8 cellular contexts compared by ENCODE assay signal in genomic region chr3:108088697-108089096, GRCh38. TPM values are rescaled to one million over a fixed set of nuclear protein-coding genes. Genes with fewer than 3 reads are reported as not detected.
DNase-seq lines count a peak whose midpoint lies in the region; ATAC-seq, FAIRE-seq and TF ChIP-seq lines count a peak whose summit lies in the region.

No MANE protein-coding gene starts in this region.

- 5% methylated on average over 2 of the region's 2 CpGs for WGBS in K562 (ENCODE audit: insufficient coverage, low coverage, missing lambda C conversion rate)

- H3K4me1 ChIP-seq in K562 (replicated peaks in 1 of 2; ENCODE audit: control insufficient read depth in 2 of 2, insufficient read depth in 2 of 2, low read length in 2 of 2), result peaks cover 9 to 37% of the 10 kb centered on the region in 2 experiments
- H3K4me1 ChIP-seq in neutrophil (ENCODE audit: control insufficient read depth in 1 of 2, insufficient read depth in 1 of 2, low read depth in 1 of 2, low read length in 1 of 2), result peaks cover 65 to 69% of the 10 kb centered on the region in 2 experiments
- peaks cover 28% of the 10 kb centered on the region for H3K4me1 ChIP-seq in mucosa of descending colon (ENCODE audit: low read depth)

- H3K9me1 ChIP-seq in K562 (ENCODE audit: control insufficient read depth, insufficient read depth, low read length), result no peaks in the 10 kb centered on the region

- H3K79me2 ChIP-seq in K562 (ENCODE audit: control insufficient read depth, insufficient read depth, low read length), result peaks cover 41% of the 10 kb centered on the region

- no peaks in the 10 kb centered on the region for H4K20me1 ChIP-seq in K562 (replicated peaks; ENCODE audit: control insufficient read depth, insufficient read depth, low read length)

- intact Hi-C loops in K562 (cut with micrococcal nuclease) (no loop called here), mucosa of descending colon (cut with DNase I, micrococcal nuclease) (no loop called here)

- TF ChIP-seq POLR2A in K562 (conservative IDR thresholded peaks at IDR 0.05), result no peak

- H3K27me3 Mint-ChIP-seq in endothelial cell (ENCODE audit: unreplicated experiment), result peaks cover 6% of the 10 kb centered on the region

- no peak for TF ChIP-seq RAD21 in K562 (CRISPR knock-in tag; conservative IDR thresholded peaks at IDR 0.05 in 1 of 2, IDR thresholded peaks at IDR 0.05 in 1 of 2)

- H3K9ac ChIP-seq in K562 (ENCODE audit: insufficient read depth in 1 of 2, low read depth in 2 of 2, low read length in 2 of 2), result no peak overlapping the region

- POLR2A ChIA-PET in K562 (lab: Yijun Ruan, JAX), result no interaction called here

- BruUV-seq in K562 (replicated peaks; lab: Mats Ljungman, UMichigan), result TSS peak; percentile 28

- H3K36me3 Mint-ChIP-seq in endothelial cell (ENCODE audit: low read depth, unreplicated experiment), result peaks cover 7% of the 10 kb centered on the region

- no peak overlapping the region for H2AFZ ChIP-seq in K562 (ENCODE audit: low read depth, low read length)

- peaks cover 17% of the 10 kb centered on the region for H3K4me1 Mint-ChIP-seq in endothelial cell (ENCODE audit: unreplicated experiment)

- ATAC-seq in HG02610 (IDR thresholded peaks at IDR 0.05; ENCODE audit: unreplicated experiment), result peak; percentile 66
- no peak for ATAC-seq in K562
- no peak for ATAC-seq in mucosa of descending colon

- no peak overlapping the region for H3K4me3 Mint-ChIP-seq in endothelial cell (ENCODE audit: unreplicated experiment)

- peaks cover 5% of the 10 kb centered on the region; the same call in 1 of the 2 replicates for H3K9me3 ChIP-seq in K562 (replicated peaks; ENCODE audit: control insufficient read depth, insufficient read depth, low read depth, low read length)
- no peaks in the 10 kb centered on the region for H3K9me3 ChIP-seq in neutrophil
- no peaks in the 10 kb centered on the region for H3K9me3 ChIP-seq in mucosa of descending colon

- no peak overlapping the region for H3K27ac Mint-ChIP-seq in endothelial cell (ENCODE audit: unreplicated experiment)

- no peaks in the 10 kb centered on the region for H3K36me3 ChIP-seq in K562 (ENCODE audit: control insufficient read depth, insufficient read depth, low read length)
- H3K36me3 ChIP-seq in neutrophil, result no peaks in the 10 kb centered on the region
- no peaks in the 10 kb centered on the region for H3K36me3 ChIP-seq in mucosa of descending colon (ENCODE audit: low read depth)

- H3K9me3 Mint-ChIP-seq in endothelial cell (ENCODE audit: unreplicated experiment), result no peaks in the 10 kb centered on the region

- DNase-seq in activated CD8-positive, alpha-beta memory T cell treated with anti-CD3 and anti-CD28 coated beads, Interleukin-2, amount 50 U/mL, for 4 hours, result peak; percentile 26
- DNase-seq in activated CD8-positive, alpha-beta memory T cell treated with anti-CD3 and anti-CD28 coated beads for 24 hours, result no peak
- DNase-seq in NCI-H2029 treated with DMSO at 0.1 percent for 48 hours (lab: John Stamatoyannopoulos, UW) (peak; percentile 10), K562 (ENCODE audit: extremely low read depth in 1 of 4, low spot score in 3 of 4) (no peak), mucosa of descending colon (no peak), endothelial cell (ENCODE audit: low spot score) (no peak)

- no peak overlapping the region for H3K27ac ChIP-seq in K562 (ENCODE audit: extremely low read depth, low read depth, low read length)
- H3K27ac ChIP-seq in neutrophil, result peak overlapping the region; percentile 96

- no peak overlapping the region; the same call in 1 of the 2 replicates for H3K4me3 ChIP-seq in K562
- peak overlapping the region; percentile 90 to 97 for H3K4me3 ChIP-seq in neutrophil (ENCODE audit: low read depth in 1 of 2, low read length in 1 of 2)
- no peak overlapping the region for H3K4me3 ChIP-seq in mucosa of descending colon

- no peak for FAIRE-seq in K562 (lab: Jason Lieb, UNC)

- H3K4me2 ChIP-seq in K562 (ENCODE audit: insufficient read depth, low read length), result peak overlapping the region; percentile 58

- TF ChIP-seq EP300 in K562 (IDR thresholded peaks at IDR 0.05; ENCODE audit: low read length), result no peak

- in situ Hi-C loops in K562 (cut with MboI), result no loop called here

- TF ChIP-seq CTCF in K562 (IDR thresholded peaks at IDR 0.05 in 2 of 3, conservative IDR thresholded peaks at IDR 0.05 in 1 of 3; ENCODE audit: insufficient read depth in 2 of 3, low read depth in 1 of 3, low read length in 3 of 3) (no peak), neutrophil (IDR thresholded peaks at IDR 0.05) (no peak), mucosa of descending colon (IDR thresholded peaks at IDR 0.05) (no peak), endothelial cell (IDR thresholded peaks at IDR 0.05; ENCODE audit: unreplicated experiment) (no peak)

- CTCF ChIA-PET in K562 (lab: Yijun Ruan, JAX; ENCODE audit: low intra/inter-chr PET ratio), result no interaction called here

- no peaks in the 10 kb centered on the region for H3K27me3 ChIP-seq in K562 (ENCODE audit: control insufficient read depth in 2 of 2, insufficient read depth in 2 of 2, low read length in 2 of 2)
- no peaks in the 10 kb centered on the region for H3K27me3 ChIP-seq in neutrophil

TF ChIP-seq in K562, 482 proteins besides CTCF, POLR2A, EP300 and RAD21:
- TF ChIP-seq ARID3B (CRISPR knock-in tag; IDR thresholded peaks at IDR 0.05; ENCODE audit: borderline replicate concordance), result no peak

RNA-seq across cellular contexts. Expression of gene CD47, which starts 2.1 kb away (rescaled TPM):
- 23.7 and 67.2 TPM in 2 replicates for total RNA-seq in K562 (2011; cell fraction: chromatin; rRNA removed; ENCODE audit: low replicate concordance)
- 12.6 and 14.2 TPM in 2 replicates for total RNA-seq in K562 (2011; cell fraction: nucleolus; rRNA removed)
- total RNA-seq in K562 (2011; cell fraction: nucleoplasm; rRNA removed), result 44.8 and 62.4 TPM in 2 replicates
- 21.3 and 24.3 TPM in 2 replicates for total RNA-seq in K562 (2014; rRNA removed)
- 54.4 and 64.0 TPM in 2 replicates for total RNA-seq in K562 (2014; rRNA removed; fragmentation: Illumina TruSeq; extraction: Trizol)
- 38.5 and 41.5 TPM in 2 replicates for total RNA-seq in K562 (2015; rRNA removed; fragmentation: Illumina TruSeq; extraction: Trizol)
- 36.2 and 36.3 TPM in 2 replicates for total RNA-seq in K562 (2021)
- 27.5 and 62.6 TPM in 2 replicates for polyA plus RNA-seq in K562 (2011; rRNA removed)
- 15.3 and 38.6 TPM in 2 replicates for polyA plus RNA-seq in K562 (2011; cell fraction: cytosol; rRNA removed)
- polyA plus RNA-seq in K562 (2011; cell fraction: nucleus; rRNA removed), result 22.4 and 32.0 TPM in 2 replicates
- 42.9 and 74.0 TPM in 2 replicates for polyA plus RNA-seq in K562 (2012)
- 36.3 and 38.1 TPM in 2 replicates for polyA plus RNA-seq in K562 (2014; fragmentation: Illumina TruSeq; extraction: Trizol)
- 10 to 100 TPM; 10.2 to 14.9 TPM for polyA plus RNA-seq in K562 (2014; fragmentation: Nextera tagmentation; extraction: Ambion mirVana)
- 29.8 and 38.7 TPM in 2 replicates for polyA plus RNA-seq in K562 (2014; rRNA removed)
- 28.5 and 46.2 TPM in 2 replicates for polyA minus RNA-seq in K562 (2011; rRNA and poly(A)+ RNA removed)
- polyA minus RNA-seq in K562 (2011; cell fraction: cytosol; rRNA and poly(A)+ RNA removed), result 8.7 and 22.3 TPM in 2 replicates
- polyA minus RNA-seq in K562 (2011; cell fraction: nucleus; rRNA and poly(A)+ RNA removed), result 19.5 and 38.5 TPM in 2 replicates
- total RNA-seq in mucosa of descending colon, result 10 to 100 TPM; 68.5 to 83.0 (median 73.2) TPM
- total RNA-seq in endothelial cell (ENCODE audit: unreplicated experiment), result 89.6 TPM

Comparison
In these comparisons a context has a peak if more than half of its experiments do, and no peak if none do; other contexts are left out.
1. DNase-seq: peak in activated CD8-positive, alpha-beta memory T cell treated with anti-CD3 and anti-CD28 coated beads, Interleukin-2, amount 50 U/mL, for 4 hours (single experiment) and NCI-H2029 treated with DMSO at 0.1 percent for 48 hours (single experiment); none in activated CD8-positive, alpha-beta memory T cell treated with anti-CD3 and anti-CD28 coated beads for 24 hours (single experiment), K562 (0 of 4), mucosa of descending colon (0 of 3) and endothelial cell (single experiment).
2. H3K4me3 ChIP-seq: peak in neutrophil (2 of 2); none in K562 (single experiment) and mucosa of descending colon (single experiment).